ENCODE assay signal across 8 cellular contexts in genomic region chr17:18182190-18182977, GRCh38. TPM values are rescaled to one million over a fixed set of nuclear protein-coding genes. Genes with fewer than 3 reads are reported as not detected.
A peak's percentile ranks its signal among the peaks of the same experiment; 100 is the strongest.
DNase-seq lines count a peak whose midpoint lies in the region; TF ChIP-seq lines count a peak whose summit lies in the region.

No MANE protein-coding gene starts in this region.

- TF ChIP-seq CTCF in left ventricle myocardium inferior (IDR thresholded peaks at IDR 0.05; ENCODE audit: borderline replicate concordance), result no peak

- peak overlapping the region; percentile 92 for H3K9ac ChIP-seq in skeletal muscle satellite cell (ENCODE audit: low read depth, low read length)

- H3K27ac ChIP-seq in left ventricle myocardium inferior (replicated peaks), result peak overlapping the region; percentile 100

- peaks cover 55% of the 10 kb centered on the region for H3K4me1 ChIP-seq in left ventricle myocardium inferior
- H3K4me1 ChIP-seq in skeletal muscle satellite cell (ENCODE audit: control insufficient read depth, insufficient read depth, low read length), result peaks cover 29% of the 10 kb centered on the region

- DNase-seq in activated T-cell treated with anti-CD3 and anti-CD28 coated beads, Interleukin-2, amount 50 U/mL, for 24 hours, result peak; percentile 37
- DNase-seq in activated T-cell treated with anti-CD3 and anti-CD28 coated beads, Interleukin-2, amount 50 U/mL, for 1 hour, result no peak
- peak; percentile 46 to 53 for DNase-seq in activated T-cell treated with anti-CD3 and anti-CD28 coated beads, Interleukin-2, amount 50 U/mL, for 48 hours
- DNase-seq in left ventricle myocardium inferior, result peak; percentile 49
- DNase-seq in GM19240 (ENCODE audit: insufficient read length, low spot score), result no peak
- no peak for DNase-seq in GOT3 (lab: John Stamatoyannopoulos, UW)
- DNase-seq in iPS-NIHi11 (ENCODE audit: low spot score), result no peak

- peak overlapping the region; percentile 95 for H3K4me3 Mint-ChIP-seq in activated T-cell treated with anti-CD3 and anti-CD28 coated beads, Interleukin-2, amount 50 U/mL, for 24 hours

- no peaks in the 10 kb centered on the region for H3K27me3 Mint-ChIP-seq in activated T-cell treated with anti-CD3 and anti-CD28 coated beads, Interleukin-2, amount 50 U/mL, for 24 hours

- peaks cover 36% of the 10 kb centered on the region for H3K36me3 Mint-ChIP-seq in activated T-cell treated with anti-CD3 and anti-CD28 coated beads, Interleukin-2, amount 50 U/mL, for 24 hours (ENCODE audit: low read depth)

- H3K9me3 ChIP-seq in left ventricle myocardium inferior (replicated peaks) (no peaks in the 10 kb centered on the region), skeletal muscle satellite cell (replicated peaks; ENCODE audit: low read length) (no peaks in the 10 kb centered on the region)

- no peaks in the 10 kb centered on the region for H3K27me3 ChIP-seq in left ventricle myocardium inferior (ENCODE audit: low read depth)
- no peaks in the 10 kb centered on the region for H3K27me3 ChIP-seq in skeletal muscle satellite cell (ENCODE audit: control insufficient read depth, insufficient read depth, low read length)

- peak overlapping the region; percentile 94 for H3K4me3 ChIP-seq in left ventricle myocardium inferior
- H3K4me3 ChIP-seq in skeletal muscle satellite cell (ENCODE audit: low read length), result peak overlapping the region; percentile 92

- peak overlapping the region; percentile 97 for H3K4me2 ChIP-seq in skeletal muscle satellite cell (ENCODE audit: low read length)

- no peaks in the 10 kb centered on the region for H3K9me3 Mint-ChIP-seq in activated T-cell treated with anti-CD3 and anti-CD28 coated beads, Interleukin-2, amount 50 U/mL, for 24 hours

- intact Hi-C loops in left ventricle myocardium inferior (cut with micrococcal nuclease), result no loop called here

- peaks cover 52% of the 10 kb centered on the region for H3K4me1 Mint-ChIP-seq in activated T-cell treated with anti-CD3 and anti-CD28 coated beads, Interleukin-2, amount 50 U/mL, for 24 hours (ENCODE audit: low read depth)

- H3K36me3 ChIP-seq in left ventricle myocardium inferior (no peaks in the 10 kb centered on the region), skeletal muscle satellite cell (ENCODE audit: insufficient read depth, low read length) (peaks cover under 1% of the 10 kb centered on the region)

- H3K27ac Mint-ChIP-seq in activated T-cell treated with anti-CD3 and anti-CD28 coated beads, Interleukin-2, amount 50 U/mL, for 24 hours, result peak overlapping the region; percentile 99

RNA-seq across cellular contexts. Expression of gene ALKBH5, which starts 1.2 kb away (rescaled TPM):
- 179 TPM for total RNA-seq in left ventricle myocardium inferior
- 94.8 and 165 TPM in 2 replicates for total RNA-seq in skeletal muscle satellite cell (2012; rRNA removed)

RNA-seq across cellular contexts. Expression of gene LLGL1, which starts 43.1 kb away (rescaled TPM):
- 8.8 TPM for total RNA-seq in left ventricle myocardium inferior
- 46.3 and 48.9 TPM in 2 replicates for total RNA-seq in skeletal muscle satellite cell (2012; rRNA removed)

Comparison
In these comparisons a context has a peak if more than half of its experiments do, and no peak if none do; other contexts are left out.
1. DNase-seq: peak in activated T-cell treated with anti-CD3 and anti-CD28 coated beads, Interleukin-2, amount 50 U/mL, for 24 hours (single experiment), activated T-cell treated with anti-CD3 and anti-CD28 coated beads, Interleukin-2, amount 50 U/mL, for 48 hours (2 of 2) and left ventricle myocardium inferior (single experiment); none in activated T-cell treated with anti-CD3 and anti-CD28 coated beads, Interleukin-2, amount 50 U/mL, for 1 hour (single experiment), GM19240 (single experiment), GOT3 (single experiment) and iPS-NIHi11 (single experiment).